8 cellular contexts compared by ENCODE assay signal in genomic region chr15:64843996-64844395, GRCh38. TPM values are rescaled to one million over a fixed set of nuclear protein-coding genes. Genes with fewer than 3 reads are reported as not detected.
DNase-seq lines count a peak whose midpoint lies in the region; ATAC-seq and TF ChIP-seq lines count a peak whose summit lies in the region.

No MANE protein-coding gene starts in this region.

- TF ChIP-seq POLR2A in adrenal gland (IDR thresholded peaks at IDR 0.05) (no peak), right lobe of liver (IDR thresholded peaks at IDR 0.05) (no peak)

- H3K36me3 Mint-ChIP-seq in activated CD4-positive, alpha-beta T cell treated with anti-CD3 and anti-CD28 coated beads, Interleukin-2, amount 10 ng/mL, durations not matched to agents 7 days and 5 days (ENCODE audit: low read depth), result peaks cover 17% of the 10 kb centered on the region

- H3K4me3 ChIP-seq in adrenal gland (peak overlapping the region in 3 of 4 donors; percentile 7 to 97 (median 92)), right lobe of liver (peak overlapping the region; percentile 74 to 87 (median 75))

- CTCF ChIA-PET in activated CD4-positive, alpha-beta T cell treated with anti-CD3 and anti-CD28 coated beads, Interleukin-2, amount 10 ng/mL, durations not matched to agents 7 days and 5 days (lab: Charles Lee), result interaction anchor here (0.9 to 2.2 kb wide), 6 partner anchors 8 to 100 kb away, joined by 3 to 9 read pairs (median 4); no protein-coding TSS in a partner anchor

- no peak for TF ChIP-seq CTCF in adrenal gland (IDR thresholded peaks at IDR 0.05)
- no peak for TF ChIP-seq CTCF in right lobe of liver (IDR thresholded peaks at IDR 0.05)

- H3K4me1 Mint-ChIP-seq in activated CD4-positive, alpha-beta T cell treated with anti-CD3 and anti-CD28 coated beads, Interleukin-2, amount 10 ng/mL, durations not matched to agents 7 days and 5 days, result peaks cover 70% of the 10 kb centered on the region

- H3K36me3 ChIP-seq in adrenal gland (replicated peaks in 1 of 2), result peaks cover 0 to 8% of the 10 kb centered on the region in 2 donors
- peaks cover 0 to under 1% (median 0%) of the 10 kb centered on the region in 4 donors for H3K36me3 ChIP-seq in right lobe of liver

- peak overlapping the region; percentile 3 to 97 (median 77) for H3K27ac ChIP-seq in adrenal gland
- peak overlapping the region; percentile 62 to 88 (median 73) for H3K27ac ChIP-seq in right lobe of liver
- peak overlapping the region; percentile 49 for H3K27ac ChIP-seq in substantia nigra (ENCODE audit: low read depth, low read length, poor library complexity, severe bottlenecking)

- H3K4me3 Mint-ChIP-seq in activated CD4-positive, alpha-beta T cell treated with anti-CD3 and anti-CD28 coated beads, Interleukin-2, amount 10 ng/mL, durations not matched to agents 7 days and 5 days, result peak overlapping the region; percentile 94

- H3K9me3 ChIP-seq in adrenal gland (replicated peaks in 1 of 3) (no peaks in the 10 kb centered on the region), right lobe of liver (no peaks in the 10 kb centered on the region)

- H3K9me3 Mint-ChIP-seq in activated CD4-positive, alpha-beta T cell treated with anti-CD3 and anti-CD28 coated beads, Interleukin-2, amount 10 ng/mL, durations not matched to agents 7 days and 5 days, result no peaks in the 10 kb centered on the region

- intact Hi-C loops in adrenal gland (cut with DNase I) (no loop called here), right lobe of liver (cut with DNase I) (no loop called here)

- POLR2A ChIA-PET in activated CD4-positive, alpha-beta T cell treated with anti-CD3 and anti-CD28 coated beads, Interleukin-2, amount 10 ng/mL, durations not matched to agents 7 days and 5 days (lab: Charles Lee), result interaction anchor here (0.6 kb wide), 1 partner anchor 51 kb away, joined by 7 read pairs; no protein-coding TSS in a partner anchor

- 24 to 48% (median 39%) methylated on average over 4 of the region's 4 CpGs for WGBS in adrenal gland, 4 donors
- WGBS in right lobe of liver (ENCODE audit: insufficient coverage, low coverage, low lambda C conversion rate, missing lambda C conversion rate), result 44% methylated on average over 4 of the region's 4 CpGs

- ATAC-seq in right lobe of liver, result no peak

- H3K27me3 ChIP-seq in adrenal gland (no peaks in the 10 kb centered on the region), right lobe of liver (no peaks in the 10 kb centered on the region)

- peak overlapping the region; percentile 84 for H3K27ac Mint-ChIP-seq in activated CD4-positive, alpha-beta T cell treated with anti-CD3 and anti-CD28 coated beads, Interleukin-2, amount 10 ng/mL, durations not matched to agents 7 days and 5 days

- no peaks in the 10 kb centered on the region for H3K27me3 Mint-ChIP-seq in activated CD4-positive, alpha-beta T cell treated with anti-CD3 and anti-CD28 coated beads, Interleukin-2, amount 10 ng/mL, durations not matched to agents 7 days and 5 days

- DNase-seq in activated CD4-positive, alpha-beta T cell treated with anti-CD3 and anti-CD28 coated beads, Interleukin-2, amount 10 ng/mL, durations not matched to agents 7 days and 5 days, result no peak
- DNase-seq in activated CD4-positive, alpha-beta T cell treated with anti-CD3 and anti-CD28 coated beads for 1 hour, result no peak
- DNase-seq in adrenal gland, result no peak
- no peak for DNase-seq in right lobe of liver
- DNase-seq in substantia nigra (lab: John Stamatoyannopoulos, UW), result peak in 4 of 49 donors; percentile 22 to 37 (median 28)
- DNase-seq in cerebellar cortex (ENCODE audit: low spot score), result no peak
- DNase-seq in inferior parietal cortex (ENCODE audit: extremely low spot score), result no peak
- DNase-seq in NCI-H1092 treated with DMSO at 0.1 percent for 48 hours (lab: John Stamatoyannopoulos, UW), result no peak

- peaks cover 39 to 58% of the 10 kb centered on the region in 2 donors for H3K4me1 ChIP-seq in adrenal gland (replicated peaks in 1 of 2)
- peaks cover 0 to 6% (median 1%) of the 10 kb centered on the region in 4 donors for H3K4me1 ChIP-seq in right lobe of liver

RNA-seq across cellular contexts. Expression of gene PLEKHO2, which starts 2.3 kb away (rescaled TPM):
- total RNA-seq in activated CD4-positive, alpha-beta T cell treated with anti-CD3 and anti-CD28 coated beads, Interleukin-2, amount 10 ng/mL, durations not matched to agents 7 days and 5 days, result 10 to 100 TPM; 25.4 to 27.6 TPM
- total RNA-seq in adrenal gland (10 to 100 TPM; 31.3 to 62.9 (median 50.3) TPM), right lobe of liver (10 to 100 TPM in 1 of 6 experiments, 1 to 10 TPM in 5; 3.9 to 11.8 (median 5.2) TPM)
- polyA plus RNA-seq in adrenal gland, result 10 to 100 TPM; 20.4 to 49.3 (median 33.7) TPM

RNA-seq across cellular contexts. Expression of gene PIF1, which starts 18.5 kb away (rescaled TPM):
- 10 to 100 TPM; 56.8 to 66.1 TPM for total RNA-seq in activated CD4-positive, alpha-beta T cell treated with anti-CD3 and anti-CD28 coated beads, Interleukin-2, amount 10 ng/mL, durations not matched to agents 7 days and 5 days
- 1 to 10 TPM in 5 of 8 donors, under 1 TPM in 3; 0.26 to 3.8 (median 1.7) TPM for total RNA-seq in adrenal gland
- 1 to 10 TPM in 2 of 3 donors, under 1 TPM in 1; 0.33 to 6.0 (median 3.0) TPM for polyA plus RNA-seq in adrenal gland
- total RNA-seq in right lobe of liver, result under 1 TPM; 0.11 to 1.00 (median 0.36) TPM

Comparison
In these comparisons a context has a peak if more than half of its experiments do, and no peak if none do; other contexts are left out.
1. RNA of gene PIF1, which starts 18.5 kb away (total RNA-seq): 56.8 to 66.1 TPM in activated CD4-positive, alpha-beta T cell treated with anti-CD3 and anti-CD28 coated beads, Interleukin-2, amount 10 ng/mL, durations not matched to agents 7 days and 5 days; 0.26 to 3.8 TPM in adrenal gland and 0.11 to 1.00 TPM in right lobe of liver; every median in the first group is over 10 times any median in the second.
2. Peak in every context shown above with its lines, with median percentiles within 50 percentile points of each other: H3K27ac ChIP-seq.